In genomic region chr15:60326343-60326742, GRCh38 we compare ENCODE assay signal across 19 cellular contexts.
"Had no signal": no experiment of that assay in that cellular context is flagged by ENCODE, and none has a peak within 500 bp of the region (broad histone marks: within the 10 kb centered on the region; RNA-seq: fewer than 3 reads in every experiment).

No MANE protein-coding gene starts in this region.

- H3K36me3 Mint-ChIP-seq: natural killer cell, WTC11 had no signal

- H3K27ac Mint-ChIP-seq: activated CD8-positive, alpha-beta T cell treated with anti-CD3 and anti-CD28 coated beads for 36 hours; activated T-helper 17 cell treated with anti-CD3 and anti-CD28 coated beads, Interleukin-2, amount 50 U/mL, for 72 hours; natural killer cell; progenitor cell of endocrine pancreas; WTC11 had no signal

- H3K9me3 ChIP-seq: left lung, lower lobe of right lung, ovary, right lobe of liver, testis, transverse colon had no signal

- H3K36me3 ChIP-seq: brain microvascular endothelial cell, left lung, lower lobe of right lung, ovary, right lobe of liver, transverse colon had no signal

- H3K27ac ChIP-seq: brain microvascular endothelial cell, coronary artery, dorsolateral prefrontal cortex, left lung, lower lobe of right lung, ovary, right lobe of liver, testis, transverse colon had no signal

- H3K4me1 Mint-ChIP-seq: activated T-helper 17 cell treated with anti-CD3 and anti-CD28 coated beads, Interleukin-2, amount 50 U/mL, for 72 hours had no signal

- H3K27me3 ChIP-seq: ovary, testis had no signal

- ATAC-seq: activated T-cell treated with anti-CD3 and anti-CD28 coated beads, Interleukin-2, amount 50 U/mL, for 4 hours; WTC11 had no signal

- H3K4me1 ChIP-seq: left lung, lower lobe of right lung, right lobe of liver, testis, transverse colon had no signal

- H3K9me3 Mint-ChIP-seq: activated CD8-positive, alpha-beta T cell treated with anti-CD3 and anti-CD28 coated beads for 36 hours; activated T-cell treated with anti-CD3 and anti-CD28 coated beads, Interleukin-2, amount 50 U/mL, for 4 hours; activated T-helper 17 cell treated with anti-CD3 and anti-CD28 coated beads, Interleukin-2, amount 50 U/mL, for 72 hours; natural killer cell; WTC11 had no signal

- DNase-seq: activated gamma-delta T cell treated with Interleukin-2 at 50 U/mL for 16 hours; activated naive CD4-positive, alpha-beta T cell treated with anti-CD3 and anti-CD28 coated beads, Interleukin-2, amount 50 U/mL, for 16 hours; activated T-cell treated with anti-CD3 and anti-CD28 coated beads, Interleukin-2, amount 50 U/mL, for 4 hours; amniotic stem cell; left lung; lower lobe of right lung; natural killer cell; ovary; right lobe of liver; stimulated activated naive CD4-positive, alpha-beta T cell treated with Interleukin-2 at 50 U/mL for 16 hours; transverse colon had no signal

- H3K4me3 ChIP-seq: coronary artery, dorsolateral prefrontal cortex, left lung, lower lobe of right lung, ovary, right lobe of liver, testis, transverse colon had no signal

- H3K4me3 Mint-ChIP-seq: activated CD8-positive, alpha-beta T cell treated with anti-CD3 and anti-CD28 coated beads for 36 hours; activated T-cell treated with anti-CD3 and anti-CD28 coated beads, Interleukin-2, amount 50 U/mL, for 4 hours; activated T-helper 17 cell treated with anti-CD3 and anti-CD28 coated beads, Interleukin-2, amount 50 U/mL, for 72 hours; natural killer cell; WTC11 had no signal
